2 cellular contexts compared by ENCODE assay signal in genomic region chr1:8915446-8915845, GRCh38.
TF ChIP-seq lines count a peak whose summit lies in the region.

No MANE protein-coding gene starts in this region.

TF ChIP-seq in HepG2, 621 proteins besides CTCF, POLR2A, EP300 and RAD21:
- TF ChIP-seq ZNF205 (CRISPR knock-in tag; IDR thresholded peaks at IDR 0.05) (no peak), PBX2 (CRISPR knock-in tag; IDR thresholded peaks at IDR 0.05) (peak; percentile 69), SNAPC2 (CRISPR knock-in tag; IDR thresholded peaks at IDR 0.05) (no peak), KMT2B (CRISPR knock-in tag; IDR thresholded peaks at IDR 0.05) (no peak), RFXANK (CRISPR knock-in tag; IDR thresholded peaks at IDR 0.05) (no peak)
- TF ChIP-seq, protein P1, sequence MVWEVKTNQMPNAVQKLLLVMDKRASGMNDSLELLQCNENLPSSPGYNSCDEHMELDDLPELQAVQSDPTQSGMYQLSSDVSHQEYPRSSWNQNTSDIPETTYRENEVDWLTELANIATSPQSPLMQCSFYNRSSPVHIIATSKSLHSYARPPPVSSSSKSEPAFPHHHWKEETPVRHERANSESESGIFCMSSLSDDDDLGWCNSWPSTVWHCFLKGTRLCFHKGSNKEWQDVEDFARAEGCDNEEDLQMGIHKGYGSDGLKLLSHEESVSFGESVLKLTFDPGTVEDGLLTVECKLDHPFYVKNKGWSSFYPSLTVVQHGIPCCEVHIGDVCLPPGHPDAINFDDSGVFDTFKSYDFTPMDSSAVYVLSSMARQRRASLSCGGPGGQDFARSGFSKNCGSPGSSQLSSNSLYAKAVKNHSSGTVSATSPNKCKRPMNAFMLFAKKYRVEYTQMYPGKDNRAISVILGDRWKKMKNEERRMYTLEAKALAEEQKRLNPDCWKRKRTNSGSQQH (CRISPR knock-in tag; IDR thresholded peaks at IDR 0.05; ENCODE audit: low read depth), result no peak
- TF ChIP-seq, protein P2, sequence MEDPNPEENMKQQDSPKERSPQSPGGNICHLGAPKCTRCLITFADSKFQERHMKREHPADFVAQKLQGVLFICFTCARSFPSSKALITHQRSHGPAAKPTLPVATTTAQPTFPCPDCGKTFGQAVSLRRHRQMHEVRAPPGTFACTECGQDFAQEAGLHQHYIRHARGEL (CRISPR knock-in tag; IDR thresholded peaks at IDR 0.05), result no peak

TF ChIP-seq in GM12878, 131 proteins besides CTCF, POLR2A, EP300 and RAD21:
- TF ChIP-seq TCF7 (IDR thresholded peaks at IDR 0.05; ENCODE audit: borderline replicate concordance) (no peak), PAX8 (IDR thresholded peaks at IDR 0.05) (no peak), CBX3 (IDR thresholded peaks at IDR 0.05; ENCODE audit: borderline replicate concordance, low read depth) (no peak), CHD2 (IDR thresholded peaks at IDR 0.05; ENCODE audit: borderline replicate concordance, low read depth, low read length) (no peak), STAT3 (IDR thresholded peaks at IDR 0.05; ENCODE audit: low read depth, low read length) (no peak), SREBF2 (IDR thresholded peaks at IDR 0.05; ENCODE audit: low read length) (no peak)
- TF ChIP-seq, protein P3, sequence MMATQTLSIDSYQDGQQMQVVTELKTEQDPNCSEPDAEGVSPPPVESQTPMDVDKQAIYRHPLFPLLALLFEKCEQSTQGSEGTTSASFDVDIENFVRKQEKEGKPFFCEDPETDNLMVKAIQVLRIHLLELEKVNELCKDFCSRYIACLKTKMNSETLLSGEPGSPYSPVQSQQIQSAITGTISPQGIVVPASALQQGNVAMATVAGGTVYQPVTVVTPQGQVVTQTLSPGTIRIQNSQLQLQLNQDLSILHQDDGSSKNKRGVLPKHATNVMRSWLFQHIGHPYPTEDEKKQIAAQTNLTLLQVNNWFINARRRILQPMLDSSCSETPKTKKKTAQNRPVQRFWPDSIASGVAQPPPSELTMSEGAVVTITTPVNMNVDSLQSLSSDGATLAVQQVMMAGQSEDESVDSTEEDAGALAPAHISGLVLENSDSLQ (IDR thresholded peaks at IDR 0.05), result peak; percentile 67
